In the genomic region with DNA sequence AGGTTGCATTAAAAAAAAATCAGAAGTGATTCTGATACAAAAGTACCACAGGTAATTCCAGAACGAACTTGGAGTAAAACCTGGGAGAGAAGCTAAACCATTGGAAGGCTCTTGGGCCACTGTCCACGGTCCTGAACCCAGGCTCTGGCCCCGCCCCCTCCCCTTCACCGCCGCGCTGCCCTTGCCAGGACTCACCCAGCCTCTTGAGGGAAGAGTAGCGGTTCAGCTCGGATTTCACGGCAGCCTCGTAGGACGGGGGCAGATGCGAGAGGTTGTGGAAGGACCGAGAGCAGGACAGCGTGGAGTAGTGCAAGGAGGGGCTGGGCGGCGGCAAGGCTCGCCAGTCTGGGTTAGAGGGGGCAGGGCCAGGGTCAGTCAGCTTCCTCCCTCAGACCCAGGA, we compare ENCODE assay signal across 8 cellular contexts. TPM values are rescaled to one million over a fixed set of nuclear protein-coding genes. Genes with fewer than 3 reads are reported as not detected.
DNase-seq lines count a peak whose midpoint lies in the region; ATAC-seq and TF ChIP-seq lines count a peak whose summit lies in the region.

No MANE protein-coding gene starts in this region.

- no peaks in the 10 kb centered on the region for H3K36me3 ChIP-seq in Panc1 (ENCODE audit: control insufficient read depth, insufficient read depth, low read length)

- H3K4me3 ChIP-seq in Panc1 (ENCODE audit: low read depth in 2 of 2, low read length in 2 of 2), result no peak overlapping the region

- ATAC-seq in Panc1 (peak; percentile 81), esophagus mucosa (peak; percentile 58), HG03342 (IDR thresholded peaks at IDR 0.05; ENCODE audit: unreplicated experiment) (no peak)
- no peak for ATAC-seq in stimulated activated naive B cell treated with anti-CD40 and anti-IgM and Interleukin-4, amounts not matched to agents 10 μg/mL and 1 μg/mL and 100 μg/mL, for 72 hours (replicated peaks)

- intact Hi-C loops in Panc1 (cut with micrococcal nuclease; ENCODE audit: unreplicated experiment), result no loop called here

- peak; percentile 20 for DNase-seq in activated naive CD4-positive, alpha-beta T cell treated with Interleukin-2 at 50 U/mL for 16 hours
- DNase-seq in activated naive CD4-positive, alpha-beta T cell treated with anti-CD3 and anti-CD28 coated beads, Interleukin-2, amount 50 U/mL, for 16 hours, result no peak
- no peak for DNase-seq in Panc1 (ENCODE audit: low read depth, low spot score)
- peak; percentile 72 for DNase-seq in retina
- DNase-seq in NCI-H1694 treated with DMSO at 0.1 percent for 48 hours (lab: John Stamatoyannopoulos, UW), result no peak
- no peak for DNase-seq in stimulated activated naive B cell treated with anti-CD40 and anti-IgM and Interleukin-4, amounts not matched to agents 10 μg/mL and 1 μg/mL and 100 μg/mL, for 72 hours

- H3K27ac ChIP-seq in Panc1 (ENCODE audit: low read length), result no peak overlapping the region

- no TSS peak for BruUV-seq in Panc1 (replicated peaks; lab: Mats Ljungman, UMichigan)

- in situ Hi-C loops in Panc1 (cut with HindIII; ENCODE audit: low pct_unique_long_range_greater_than_20kb, low sequenced_read_pairs), result no loop called here

- peaks cover 5% of the 10 kb centered on the region; the same call in 1 of the 2 replicates for H3K4me1 ChIP-seq in Panc1 (ENCODE audit: control insufficient read depth, insufficient read depth, low read length)

- CTCF ChIA-PET in Panc1 (lab: Charles Lee), result interaction anchor here (0.5 kb wide), 1 partner anchor 29 kb away, joined by 3 read pairs; no protein-coding TSS in a partner anchor

- peaks cover 55 to 65% of the 10 kb centered on the region in 2 donors for H3K27me3 Mint-ChIP-seq in stimulated activated naive B cell treated with anti-CD40 and anti-IgM and Interleukin-4, amounts not matched to agents 10 μg/mL and 1 μg/mL and 100 μg/mL, for 72 hours

- peaks cover 9% of the 10 kb centered on the region for H3K27me3 ChIP-seq in Panc1 (ENCODE audit: control insufficient read depth, insufficient read depth, low read length)

- TF ChIP-seq CTCF in Panc1 (IDR thresholded peaks at IDR 0.05), result no peak

- H3K4me1 Mint-ChIP-seq in stimulated activated naive B cell treated with anti-CD40 and anti-IgM and Interleukin-4, amounts not matched to agents 10 μg/mL and 1 μg/mL and 100 μg/mL, for 72 hours, result peaks cover 15 to 20% of the 10 kb centered on the region in 2 donors

- H3K27ac Mint-ChIP-seq in stimulated activated naive B cell treated with anti-CD40 and anti-IgM and Interleukin-4, amounts not matched to agents 10 μg/mL and 1 μg/mL and 100 μg/mL, for 72 hours, result no peak overlapping the region

- H3K36me3 Mint-ChIP-seq in stimulated activated naive B cell treated with anti-CD40 and anti-IgM and Interleukin-4, amounts not matched to agents 10 μg/mL and 1 μg/mL and 100 μg/mL, for 72 hours, result peaks cover 7 to 14% of the 10 kb centered on the region in 2 donors

- peaks cover 0 to 8% of the 10 kb centered on the region in 2 donors for H3K9me3 Mint-ChIP-seq in stimulated activated naive B cell treated with anti-CD40 and anti-IgM and Interleukin-4, amounts not matched to agents 10 μg/mL and 1 μg/mL and 100 μg/mL, for 72 hours

- POLR2A ChIA-PET in Panc1 (lab: Charles Lee), result interaction anchor here (0.5 to 0.7 kb wide), 2 partner anchors 85 to 270 kb away, joined by 3 to 5 read pairs; no protein-coding TSS in a partner anchor

- H3K9me3 ChIP-seq in Panc1 (ENCODE audit: control insufficient read depth, insufficient read depth, low read depth, low read length), result no peaks in the 10 kb centered on the region

- H3K4me3 Mint-ChIP-seq in stimulated activated naive B cell treated with anti-CD40 and anti-IgM and Interleukin-4, amounts not matched to agents 10 μg/mL and 1 μg/mL and 100 μg/mL, for 72 hours, result no peak overlapping the region

RNA-seq across cellular contexts. Expression of a gene that starts 5.7 kb away (rescaled TPM):
- 0.03 TPM for total RNA-seq in Panc1 (2021; ENCODE audit: unreplicated experiment)
- polyA plus RNA-seq in Panc1 (2012; ENCODE audit: insufficient read length), result 0.21 TPM
- not detected for total RNA-seq in esophagus mucosa

RNA-seq across cellular contexts. Expression of a gene that starts 24.0 kb away (rescaled TPM):
- 150 TPM for total RNA-seq in Panc1 (2021; ENCODE audit: unreplicated experiment)
- polyA plus RNA-seq in Panc1 (2012; ENCODE audit: insufficient read length), result 195 TPM
- 41.9 TPM for total RNA-seq in esophagus mucosa

RNA-seq across cellular contexts. Expression of a gene that starts 27.1 kb away (rescaled TPM):
- not detected for total RNA-seq in Panc1 (2021; ENCODE audit: unreplicated experiment)
- polyA plus RNA-seq in Panc1 (2012; ENCODE audit: insufficient read length), result not detected
- not detected for total RNA-seq in esophagus mucosa

RNA-seq across cellular contexts. Expression of a gene that starts 29.8 kb away (rescaled TPM):
- 635 TPM for total RNA-seq in Panc1 (2021; ENCODE audit: unreplicated experiment)
- 684 TPM for polyA plus RNA-seq in Panc1 (2012; ENCODE audit: insufficient read length)
- 76.4 TPM for total RNA-seq in esophagus mucosa

RNA-seq across cellular contexts. Expression of a gene that starts 39.0 kb away (rescaled TPM):
- total RNA-seq in Panc1 (2021; ENCODE audit: unreplicated experiment), result 21.7 TPM
- polyA plus RNA-seq in Panc1 (2012; ENCODE audit: insufficient read length), result 20.0 TPM
- 3.7 TPM for total RNA-seq in esophagus mucosa

Comparison
In these comparisons a context has a peak if more than half of its experiments do, and no peak if none do; other contexts are left out.
1. DNase-seq: peak in activated naive CD4-positive, alpha-beta T cell treated with Interleukin-2 at 50 U/mL for 16 hours (single experiment) and retina (single experiment); none in activated naive CD4-positive, alpha-beta T cell treated with anti-CD3 and anti-CD28 coated beads, Interleukin-2, amount 50 U/mL, for 16 hours (single experiment), Panc1 (single experiment), NCI-H1694 treated with DMSO at 0.1 percent for 48 hours (single experiment) and stimulated activated naive B cell treated with anti-CD40 and anti-IgM and Interleukin-4, amounts not matched to agents 10 μg/mL and 1 μg/mL and 100 μg/mL, for 72 hours (single experiment).
2. ATAC-seq: peak in Panc1 (single experiment) and esophagus mucosa (single experiment); none in HG03342 (single experiment) and stimulated activated naive B cell treated with anti-CD40 and anti-IgM and Interleukin-4, amounts not matched to agents 10 μg/mL and 1 μg/mL and 100 μg/mL, for 72 hours (0 of 2).